Comparison of ENCODE assay signal across 22 cellular contexts in genomic region chr11:119520400-119520799, GRCh38.
"Had no signal": no experiment of that assay in that cellular context is flagged by ENCODE, and none has a peak within 500 bp of the region (broad histone marks: within the 10 kb centered on the region; RNA-seq: fewer than 3 reads in every experiment).

No MANE protein-coding gene starts in this region.

- H3K27ac Mint-ChIP-seq: activated T-cell treated with anti-CD3 and anti-CD28 coated beads, Interleukin-2, amount 50 U/mL, for 72 hours; immature natural killer cell; memory B cell; neural progenitor cell had no signal

- H3K9me3 Mint-ChIP-seq: activated naive CD4-positive, alpha-beta T cell treated with anti-CD3 and anti-CD28 coated beads, Interleukin-2, amount 50 U/mL, for 72 hours; activated T-cell treated with anti-CD3 and anti-CD28 coated beads, Interleukin-2, amount 50 U/mL, for 72 hours; immature natural killer cell; memory B cell; naive B cell had no signal

- H3K36me3 ChIP-seq: adrenal gland, breast epithelium, heart right ventricle, neural progenitor cell, stomach, WERI-Rb-1 had no signal

- H3K27ac ChIP-seq: adrenal gland, breast epithelium, heart right ventricle, neural progenitor cell, psoas muscle, skin epidermis, stomach, WERI-Rb-1 had no signal

- H2AFZ ChIP-seq: neural progenitor cell had no signal

- H3K9me3 ChIP-seq: adrenal gland, breast epithelium, heart right ventricle, mucosa of descending colon, psoas muscle, stomach had no signal

- H3K4me2 ChIP-seq: neural progenitor cell had no signal

- H3K4me1 Mint-ChIP-seq: immature natural killer cell had no signal

- H3K36me3 Mint-ChIP-seq: activated naive CD4-positive, alpha-beta T cell treated with anti-CD3 and anti-CD28 coated beads, Interleukin-2, amount 50 U/mL, for 72 hours; immature natural killer cell; memory B cell; naive B cell; neural progenitor cell had no signal

- H3K4me1 ChIP-seq: adrenal gland, breast epithelium, neural progenitor cell, psoas muscle, stomach had no signal

- H3K4me3 ChIP-seq: adrenal gland, breast epithelium, heart right ventricle, mucosa of descending colon, neural progenitor cell, psoas muscle, skin epidermis, stomach had no signal

- ATAC-seq: activated naive CD4-positive, alpha-beta T cell treated with anti-CD3 and anti-CD28 coated beads, Interleukin-2, amount 50 U/mL, for 72 hours; activated T-cell treated with anti-CD3 and anti-CD28 coated beads, Interleukin-2, amount 50 U/mL, for 72 hours; esophagus mucosa; heart right ventricle; mucosa of descending colon; psoas muscle; right cardiac atrium had no signal

- H3K27me3 ChIP-seq: adrenal gland, breast epithelium, neural progenitor cell had no signal

- H3K4me3 Mint-ChIP-seq: activated T-cell treated with anti-CD3 and anti-CD28 coated beads, Interleukin-2, amount 50 U/mL, for 72 hours; immature natural killer cell; memory B cell; naive B cell; neural progenitor cell had no signal

- DNase-seq: activated CD4-positive, alpha-beta T cell treated with anti-CD3 and anti-CD28 coated beads for 1 hour; activated CD4-positive, alpha-beta T cell treated with anti-CD3 and anti-CD28 coated beads, Interleukin-2, amount 50 U/mL, for 4 hours; activated effector memory CD4-positive, alpha-beta T cell treated with anti-CD3 and anti-CD28 coated beads, Interleukin-2, amount 50 U/mL, for 16 hours; activated T-cell treated with anti-CD3 and anti-CD28 coated beads, Interleukin-2, amount 50 U/mL, for 72 hours; adrenal gland; cortex of kidney; effector CD4-positive, alpha-beta T cell; heart right ventricle; immature natural killer cell; mucosa of descending colon; naive B cell; psoas muscle; right cardiac atrium; stimulated activated CD4-positive, alpha-beta T cell treated with anti-CD3 and anti-CD28 coated beads, Interleukin-4, amount 100 ng/mL, for 1 hour; stomach; WERI-Rb-1 had no signal
